Comparison of ENCODE assay signal across 1 cellular context in the genomic region with DNA sequence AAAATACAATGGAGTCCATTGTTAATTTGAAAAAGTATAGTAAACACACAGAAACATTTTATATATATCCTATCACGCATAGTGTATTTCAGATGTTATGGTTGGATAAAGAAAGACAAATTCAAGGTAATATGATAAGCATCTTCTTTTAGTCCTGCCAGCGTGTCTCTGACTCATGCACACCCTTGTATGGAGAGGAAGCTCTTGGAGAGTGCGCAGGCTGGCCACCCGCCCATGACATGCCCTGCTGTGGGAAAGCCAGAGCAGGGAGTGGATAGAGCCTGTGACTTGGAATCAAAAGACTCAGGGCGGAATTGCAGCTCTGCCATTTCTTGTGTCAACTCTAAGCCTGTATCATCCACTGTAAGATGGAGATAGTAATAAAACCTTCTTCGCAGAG.
A peak's percentile ranks its signal among the peaks of the same experiment; 100 is the strongest.
TF ChIP-seq lines count a peak whose summit lies in the region.

No MANE protein-coding gene starts in this region.

TF ChIP-seq in IMR-90, 13 proteins besides CTCF, POLR2A, EP300 and RAD21:
- TF ChIP-seq CHD1 (IDR thresholded peaks at IDR 0.05; ENCODE audit: low read depth, low read length) (no peak), FOS (IDR thresholded peaks at IDR 0.05; ENCODE audit: low read depth, low read length) (peak; percentile 64; the same call in 1 of the 2 replicates), RFX5 (IDR thresholded peaks at IDR 0.05; ENCODE audit: low read depth, low read length) (no peak), BHLHE40 (IDR thresholded peaks at IDR 0.05; ENCODE audit: low read depth, low read length) (no peak), CEBPB (IDR thresholded peaks at IDR 0.05; ENCODE audit: low read depth, low read length) (no peak)
- TF ChIP-seq, protein P1, sequence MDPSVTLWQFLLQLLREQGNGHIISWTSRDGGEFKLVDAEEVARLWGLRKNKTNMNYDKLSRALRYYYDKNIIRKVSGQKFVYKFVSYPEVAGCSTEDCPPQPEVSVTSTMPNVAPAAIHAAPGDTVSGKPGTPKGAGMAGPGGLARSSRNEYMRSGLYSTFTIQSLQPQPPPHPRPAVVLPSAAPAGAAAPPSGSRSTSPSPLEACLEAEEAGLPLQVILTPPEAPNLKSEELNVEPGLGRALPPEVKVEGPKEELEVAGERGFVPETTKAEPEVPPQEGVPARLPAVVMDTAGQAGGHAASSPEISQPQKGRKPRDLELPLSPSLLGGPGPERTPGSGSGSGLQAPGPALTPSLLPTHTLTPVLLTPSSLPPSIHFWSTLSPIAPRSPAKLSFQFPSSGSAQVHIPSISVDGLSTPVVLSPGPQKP (IDR thresholded peaks at IDR 0.05; ENCODE audit: borderline replicate concordance, low read depth, low read length) = no peak
